ENCODE assay signal across 1 cellular context in genomic region chr10:5855979-5856700, GRCh38.
TF ChIP-seq lines count a peak whose summit lies in the region.

No MANE protein-coding gene starts in this region.

TF ChIP-seq in H1, 55 proteins besides CTCF, POLR2A, EP300 and RAD21:
- TF ChIP-seq E2F6 (IDR thresholded peaks at IDR 0.05) (no peak), EZH2 (IDR thresholded peaks at IDR 0.05; ENCODE audit: low read depth, low read length, severe bottlenecking) (no peak), BRCA1 (IDR thresholded peaks at IDR 0.05; ENCODE audit: low read depth, low read length) (no peak), HDAC6 (IDR thresholded peaks at IDR 0.05; ENCODE audit: low read depth, low read length) (no peak), TAF1 (IDR thresholded peaks at IDR 0.05; ENCODE audit: low read depth, low read length) (no peak), KDM4A (IDR thresholded peaks at IDR 0.05; ENCODE audit: low read depth, low read length, severe bottlenecking) (no peak), CREB1 (IDR thresholded peaks at IDR 0.05) (no peak), CHD2 (IDR thresholded peaks at IDR 0.05; ENCODE audit: low read length) (no peak), CBX8 (IDR thresholded peaks at IDR 0.05; ENCODE audit: borderline replicate concordance, low read depth, low read length) (no peak), MAFK (IDR thresholded peaks at IDR 0.05; ENCODE audit: low read depth, low read length) (no peak), TBP (IDR thresholded peaks at IDR 0.05; ENCODE audit: low read depth, low read length) (no peak), YY1 (IDR thresholded peaks at IDR 0.05; ENCODE audit: low read depth, low read length) (no peak), MAX (IDR thresholded peaks at IDR 0.05) (no peak), NANOG (IDR thresholded peaks at IDR 0.05; ENCODE audit: insufficient read depth, low read depth, low read length, poor library complexity, severe bottlenecking) (no peak), ASH2L (IDR thresholded peaks at IDR 0.05; ENCODE audit: low read length) (no peak), SIRT6 (IDR thresholded peaks at IDR 0.05; ENCODE audit: low read length) (no peak), EGR1 (IDR thresholded peaks at IDR 0.05; ENCODE audit: borderline replicate concordance, low read depth, low read length) (no peak)
